ENCODE assay signal across 16 cellular contexts in the genomic region with DNA sequence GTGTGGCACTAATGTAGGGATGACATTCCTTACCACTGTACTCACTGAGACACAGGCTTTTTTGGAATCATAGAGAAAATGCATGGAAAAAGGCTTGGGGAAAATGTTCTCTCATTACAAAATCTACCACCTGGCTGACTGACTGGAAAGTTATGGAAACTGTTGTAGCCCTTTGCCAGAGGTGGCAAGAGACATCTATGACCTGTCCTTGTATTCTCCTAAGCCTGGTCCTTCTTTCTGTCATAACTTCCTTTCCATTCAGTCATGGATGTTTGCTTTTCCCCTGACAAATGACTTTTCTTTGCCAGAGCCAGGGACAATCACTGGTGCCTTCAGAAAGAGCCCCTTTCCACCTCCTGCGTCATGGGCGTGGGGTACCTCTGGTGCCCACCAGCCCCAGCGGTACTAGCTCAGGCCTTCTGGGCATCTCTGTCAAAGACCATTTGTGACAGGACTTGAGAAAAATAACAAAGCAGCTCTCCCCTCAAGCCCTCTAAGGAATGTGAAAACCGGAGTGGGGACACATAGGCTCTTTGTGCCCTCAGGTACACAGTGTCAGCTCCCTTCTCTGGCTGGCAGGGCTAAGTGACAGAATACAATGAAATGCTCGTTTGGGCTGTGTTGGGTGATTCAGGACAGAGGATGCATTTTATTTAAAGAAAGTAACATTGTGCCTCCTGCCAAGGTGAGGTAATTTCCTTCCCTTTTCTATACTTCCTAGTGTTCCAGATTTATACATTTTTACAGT.
A peak's percentile ranks its signal among the peaks of the same experiment; 100 is the strongest.
DNase-seq lines count a peak whose midpoint lies in the region; TF ChIP-seq lines count a peak whose summit lies in the region.
"Had no signal": no experiment of that assay in that cellular context is flagged by ENCODE, and none has a peak within 500 bp of the region (broad histone marks: within the 10 kb centered on the region; RNA-seq: fewer than 3 reads in every experiment).

No MANE protein-coding gene starts in this region.

- DNase-seq in HFFc6 (no peak), dermis microvascular lymphatic vessel endothelial cell (ENCODE audit: low read depth in 2 of 2) (peak; percentile 33 to 73), mesenchymal stem cell (no peak), trophoblast cell (peak; percentile 7 to 65), NCI-H774 (lab: John Stamatoyannopoulos, UW) (no peak), RPMI8226 (no peak), uterus (no peak)
- no peak for DNase-seq in activated naive CD4-positive, alpha-beta T cell treated with anti-CD3 and anti-CD28 coated beads for 36 hours
- DNase-seq: Caco-2; CD8-positive, alpha-beta T cell; DND-41; GF-D8; H7 had no signal

- H2AK5ac ChIP-seq in mesenchymal stem cell (ENCODE audit: low read length, severe bottlenecking) (peak overlapping the region; percentile 16), trophoblast cell (ENCODE audit: low read length) (no peak overlapping the region)

- no peak overlapping the region for H2BK120ac ChIP-seq in mesenchymal stem cell (ENCODE audit: low read depth, low read length)
- no peak overlapping the region for H2BK120ac ChIP-seq in trophoblast cell (ENCODE audit: insufficient read depth, low read length, poor library complexity)

- H3K27ac ChIP-seq in mesenchymal stem cell (ENCODE audit: low read length, poor library complexity, severe bottlenecking): no peak overlapping the region
- no peak overlapping the region for H3K27ac ChIP-seq in trophoblast cell (ENCODE audit: low read depth, low read length)
- no peak overlapping the region for H3K27ac ChIP-seq in uterus
- H3K27ac ChIP-seq: A549 had no signal

- H4K12ac ChIP-seq in trophoblast cell (ENCODE audit: low read depth, low read length): no peak overlapping the region

- H4K8ac ChIP-seq in mesenchymal stem cell (ENCODE audit: low read length) (no peak overlapping the region), trophoblast cell (ENCODE audit: low read depth, low read length) (no peak overlapping the region)

- CTCF ChIA-PET in activated naive CD4-positive, alpha-beta T cell treated with anti-CD3 and anti-CD28 coated beads for 36 hours (lab: Charles Lee): interaction anchor here (0.6 kb wide), 1 partner anchor 932 kb away, joined by 4 read pairs; no protein-coding TSS in a partner anchor

- TF ChIP-seq POLR2A in uterus (IDR thresholded peaks at IDR 0.05): no peak

- H3K27me3 ChIP-seq in mesenchymal stem cell (ENCODE audit: control insufficient read depth in 1 of 2, insufficient read depth in 1 of 2, low read length in 2 of 2): peaks cover 0 to 7% of the 10 kb centered on the region in 2 experiments
- no peaks in the 10 kb centered on the region for H3K27me3 ChIP-seq in trophoblast cell (ENCODE audit: insufficient read depth, low read length)
- no peaks in the 10 kb centered on the region for H3K27me3 ChIP-seq in uterus

- H4K91ac ChIP-seq in mesenchymal stem cell (ENCODE audit: low read length) (no peak overlapping the region), trophoblast cell (ENCODE audit: low read depth, low read length) (no peak overlapping the region)

- H2BK5ac ChIP-seq in mesenchymal stem cell (ENCODE audit: low read depth, low read length, poor library complexity, severe bottlenecking) (no peak overlapping the region), trophoblast cell (ENCODE audit: low read depth, low read length, poor library complexity) (no peak overlapping the region)

- H3K9me3 Mint-ChIP-seq in HFFc6: no peaks in the 10 kb centered on the region
- H3K9me3 Mint-ChIP-seq in activated naive CD4-positive, alpha-beta T cell treated with anti-CD3 and anti-CD28 coated beads for 36 hours: no peaks in the 10 kb centered on the region
- H3K9me3 Mint-ChIP-seq: CD8-positive, alpha-beta T cell; IgD-negative memory B cell had no signal

- no peak overlapping the region for H3K4ac ChIP-seq in mesenchymal stem cell (ENCODE audit: low read depth in 1 of 2, low read length in 2 of 2)
- H3K4ac ChIP-seq in trophoblast cell (ENCODE audit: low read depth, low read length): no peak overlapping the region

- no peak overlapping the region for H3K4me2 ChIP-seq in mesenchymal stem cell (ENCODE audit: low read length, poor library complexity, severe bottlenecking)
- H3K4me2 ChIP-seq in trophoblast cell (ENCODE audit: low read length): no peak overlapping the region

- H3K27ac Mint-ChIP-seq in HFFc6: peak overlapping the region; percentile 60; the same call in 1 of the 2 replicates
- H3K27ac Mint-ChIP-seq in activated naive CD4-positive, alpha-beta T cell treated with anti-CD3 and anti-CD28 coated beads for 36 hours: no peak overlapping the region
- H3K27ac Mint-ChIP-seq: CD14-positive monocyte; CD8-positive, alpha-beta T cell; IgD-negative memory B cell had no signal

- no peak overlapping the region for H3K14ac ChIP-seq in mesenchymal stem cell (ENCODE audit: low read length in 2 of 2)
- H3K14ac ChIP-seq in trophoblast cell (ENCODE audit: low read length): no peak overlapping the region

- TF ChIP-seq CTCF in HFFc6 (IDR thresholded peaks at IDR 0.05) (no peak), uterus (IDR thresholded peaks at IDR 0.05) (no peak)

- H2AFZ ChIP-seq in mesenchymal stem cell (ENCODE audit: low read depth, low read length) (no peak overlapping the region), trophoblast cell (ENCODE audit: insufficient read depth, low read length, poor library complexity) (no peak overlapping the region)

- H3K4me1 ChIP-seq in mesenchymal stem cell (ENCODE audit: control insufficient read depth, insufficient read depth, low read depth, low read length) (peaks cover 13% of the 10 kb centered on the region), trophoblast cell (ENCODE audit: control insufficient read depth in 1 of 2, insufficient read depth in 2 of 2, low read length in 2 of 2) (peaks cover 5 to 6% of the 10 kb centered on the region in 2 experiments), uterus (no peaks in the 10 kb centered on the region)

- no peak overlapping the region for H3K18ac ChIP-seq in mesenchymal stem cell (ENCODE audit: low read depth in 1 of 2, low read length in 2 of 2)
- H3K18ac ChIP-seq in trophoblast cell (ENCODE audit: low read length): no peak overlapping the region

- H3K79me1 ChIP-seq in mesenchymal stem cell (replicated peaks; ENCODE audit: low read length, poor library complexity, severe bottlenecking) (no peaks in the 10 kb centered on the region), trophoblast cell (ENCODE audit: low read length) (no peaks in the 10 kb centered on the region)

- H2BK12ac ChIP-seq in mesenchymal stem cell (ENCODE audit: low read length in 2 of 2): peak overlapping the region in 1 of 2 experiments; percentile 10
- H2BK12ac ChIP-seq in trophoblast cell (ENCODE audit: low read length): no peak overlapping the region

- H3K9me3 ChIP-seq in mesenchymal stem cell (ENCODE audit: control insufficient read depth, low read length) (no peaks in the 10 kb centered on the region), trophoblast cell (ENCODE audit: insufficient read depth, low read depth, low read length) (no peaks in the 10 kb centered on the region), uterus (no peaks in the 10 kb centered on the region)
- H3K9me3 ChIP-seq: A549, Caco-2 had no signal

- 97% methylated on average over 4 of the region's 5 CpGs for whole genome bisulfite sequencing in mesenchymal stem cell
- no CpG with 5 or more reads among the region's 5 CpGs for WGBS in trophoblast cell (ENCODE audit: extremely low coverage, insufficient coverage, insufficient read length)

- H3K36me3 ChIP-seq in mesenchymal stem cell (ENCODE audit: control insufficient read depth in 1 of 2, insufficient read depth in 2 of 2, low read depth in 1 of 2, low read length in 2 of 2) (no peaks in the 10 kb centered on the region), trophoblast cell (ENCODE audit: control insufficient read depth in 1 of 2, insufficient read depth in 2 of 2, low read length in 2 of 2) (no peaks in the 10 kb centered on the region), uterus (no peaks in the 10 kb centered on the region)

- no peaks in the 10 kb centered on the region for H3K27me3 Mint-ChIP-seq in HFFc6 (ENCODE audit: insufficient read depth)
- H3K27me3 Mint-ChIP-seq in activated naive CD4-positive, alpha-beta T cell treated with anti-CD3 and anti-CD28 coated beads for 36 hours (ENCODE audit: low read depth): peaks cover 7% of the 10 kb centered on the region

- H3K9ac ChIP-seq in mesenchymal stem cell (ENCODE audit: low read length): no peak overlapping the region
- H3K9ac ChIP-seq in trophoblast cell (ENCODE audit: low read length): no peak overlapping the region

- H3K36me3 Mint-ChIP-seq in HFFc6 (ENCODE audit: low read depth): no peaks in the 10 kb centered on the region
- H3K36me3 Mint-ChIP-seq in activated naive CD4-positive, alpha-beta T cell treated with anti-CD3 and anti-CD28 coated beads for 36 hours (ENCODE audit: low read depth): no peaks in the 10 kb centered on the region
- H3K36me3 Mint-ChIP-seq: CD14-positive monocyte; CD8-positive, alpha-beta T cell; IgD-negative memory B cell had no signal

- H3K79me2 ChIP-seq in trophoblast cell (ENCODE audit: control insufficient read depth, insufficient read depth, low read length, poor library complexity): no peaks in the 10 kb centered on the region

- H3K23ac ChIP-seq in mesenchymal stem cell (ENCODE audit: low read length in 2 of 2) (no peak overlapping the region), trophoblast cell (ENCODE audit: low read length) (no peak overlapping the region)

- no peak overlapping the region for H2BK15ac ChIP-seq in mesenchymal stem cell (ENCODE audit: low read depth, poor library complexity, severe bottlenecking)

- no peak overlapping the region for H3K4me3 ChIP-seq in mesenchymal stem cell (ENCODE audit: insufficient read depth in 1 of 2, low read depth in 1 of 2, low read length in 2 of 2)
- H3K4me3 ChIP-seq in trophoblast cell (ENCODE audit: low read depth, low read length): no peak overlapping the region
- H3K4me3 ChIP-seq in uterus: no peak overlapping the region
- H3K4me3 ChIP-seq: A549 had no signal

- intact Hi-C loops in activated naive CD4-positive, alpha-beta T cell treated with anti-CD3 and anti-CD28 coated beads for 36 hours (cut with micrococcal nuclease): no loop called here
- intact Hi-C loops in uterus (cut with DNase I; ENCODE audit: low total_unique reads): no loop called here

- H3K4me1 Mint-ChIP-seq in HFFc6 (ENCODE audit: low read depth): peaks cover 38% of the 10 kb centered on the region
- H3K4me1 Mint-ChIP-seq in activated naive CD4-positive, alpha-beta T cell treated with anti-CD3 and anti-CD28 coated beads for 36 hours (ENCODE audit: low read depth): no peaks in the 10 kb centered on the region
- H3K4me1 Mint-ChIP-seq: CD14-positive monocyte, IgD-negative memory B cell had no signal

- no peak overlapping the region for H3K4me3 Mint-ChIP-seq in HFFc6
- no peak overlapping the region for H3K4me3 Mint-ChIP-seq in activated naive CD4-positive, alpha-beta T cell treated with anti-CD3 and anti-CD28 coated beads for 36 hours
- H3K4me3 Mint-ChIP-seq: CD14-positive monocyte; CD8-positive, alpha-beta T cell had no signal

Comparison
In these comparisons a context has a peak if more than half of its experiments do, and no peak if none do; other contexts are left out.
1. DNase-seq: peak in dermis microvascular lymphatic vessel endothelial cell (2 of 2) and trophoblast cell (2 of 2); none in HFFc6 (single experiment), mesenchymal stem cell (single experiment), NCI-H774 (single experiment), activated naive CD4-positive, alpha-beta T cell treated with anti-CD3 and anti-CD28 coated beads for 36 hours (single experiment), RPMI8226 (single experiment) and uterus (0 of 2).